ENCODE assay signal across 8 cellular contexts in the genomic region with DNA sequence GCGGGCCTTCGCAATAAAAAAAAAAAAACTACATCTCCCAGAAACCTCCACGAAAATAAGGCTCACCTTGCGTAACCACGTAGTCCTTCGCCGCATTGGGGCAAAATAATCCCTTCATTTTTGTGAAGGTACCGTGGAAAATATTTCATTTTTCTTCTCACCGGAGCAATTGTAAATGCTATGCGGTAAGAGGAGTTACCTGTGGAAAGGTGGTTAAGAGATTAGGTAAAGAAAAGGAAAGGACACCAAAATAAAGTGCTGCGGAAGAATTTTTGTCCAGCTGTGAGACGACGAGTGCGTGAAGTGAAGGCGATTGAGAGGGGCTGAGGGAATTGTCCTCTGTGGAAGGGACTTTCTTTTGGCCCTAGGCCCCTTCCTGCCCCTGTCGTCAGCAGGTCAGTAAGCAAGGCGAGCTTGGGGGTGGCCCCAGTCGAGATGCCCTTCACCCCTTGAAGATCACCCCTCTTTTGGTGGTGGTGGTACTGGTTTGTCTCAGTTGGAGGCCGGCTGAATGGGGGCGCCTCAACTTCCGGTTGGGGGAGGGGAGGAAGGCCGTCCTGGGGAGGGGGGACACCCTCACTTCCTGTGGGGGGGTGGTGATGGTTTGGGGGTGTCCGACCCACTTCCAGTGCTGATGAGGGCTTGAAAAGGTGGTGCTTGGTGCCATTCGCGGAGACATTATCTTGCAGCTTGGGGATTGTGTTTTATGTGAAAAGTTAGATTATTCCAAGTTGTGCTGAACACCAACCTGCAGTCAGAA. TPM values are rescaled to one million over a fixed set of nuclear protein-coding genes. Genes with fewer than 3 reads are reported as not detected.
DNase-seq lines count a peak whose midpoint lies in the region; ATAC-seq and TF ChIP-seq lines count a peak whose summit lies in the region.

HMG20A (plus strand) TSS at position 279 of the 760 bp plus-strand sequence. CDS start 37,520 bp downstream, outside the sequence.

- ATAC-seq in GM19025 (IDR thresholded peaks at IDR 0.05; ENCODE audit: low read depth, unreplicated experiment) (peak; percentile 33), HG03354 (IDR thresholded peaks at IDR 0.05; ENCODE audit: poor library complexity, severe bottlenecking, unreplicated experiment) (peak; percentile 50), left lobe of liver (peak; percentile 45)

- no peak for TF ChIP-seq CTCF in AG09319 (IDR thresholded peaks at IDR 0.05; ENCODE audit: low read depth, low read length)

- DNase-seq in AG09319 (ENCODE audit: extremely low read depth, low read depth) (peak; percentile 67), NCI-H524 treated with DMSO at 0.1 percent for 48 hours (lab: John Stamatoyannopoulos, UW) (peak; percentile 85), dedifferentiated amniotic fluid mesenchymal stem cell (ENCODE audit: extremely low spot score) (peak; percentile 53), left lobe of liver (ENCODE audit: low spot score) (peak; percentile 71)
- DNase-seq in activated CD4-positive, alpha-beta T cell treated with anti-CD3 and anti-CD28 coated beads for 48 hours, result peak; percentile 64
- peak; percentile 22 for DNase-seq in stimulated activated CD4-positive, alpha-beta T cell treated with anti-CD3 and anti-CD28 coated beads, Interleukin-2, amount 100 ng/mL, for 4 hours (ENCODE audit: low read depth)

RNA-seq across cellular contexts. Expression of gene HMG20A, which starts in this region (rescaled TPM):
- 17.4 TPM for total RNA-seq in left lobe of liver

Comparison
In these comparisons a context has a peak if more than half of its experiments do, and no peak if none do; other contexts are left out.
1. Peak in every context shown above with its lines: DNase-seq and ATAC-seq.
2. DNase-seq: peak in every context shown above with its lines; median percentile 85 in NCI-H524 treated with DMSO at 0.1 percent for 48 hours; 71 in left lobe of liver; 67 in AG09319; 64 in activated CD4-positive, alpha-beta T cell treated with anti-CD3 and anti-CD28 coated beads for 48 hours; 53 in dedifferentiated amniotic fluid mesenchymal stem cell; 22 in stimulated activated CD4-positive, alpha-beta T cell treated with anti-CD3 and anti-CD28 coated beads, Interleukin-2, amount 100 ng/mL, for 4 hours.